21 cellular contexts compared by ENCODE assay signal in the genomic region with DNA sequence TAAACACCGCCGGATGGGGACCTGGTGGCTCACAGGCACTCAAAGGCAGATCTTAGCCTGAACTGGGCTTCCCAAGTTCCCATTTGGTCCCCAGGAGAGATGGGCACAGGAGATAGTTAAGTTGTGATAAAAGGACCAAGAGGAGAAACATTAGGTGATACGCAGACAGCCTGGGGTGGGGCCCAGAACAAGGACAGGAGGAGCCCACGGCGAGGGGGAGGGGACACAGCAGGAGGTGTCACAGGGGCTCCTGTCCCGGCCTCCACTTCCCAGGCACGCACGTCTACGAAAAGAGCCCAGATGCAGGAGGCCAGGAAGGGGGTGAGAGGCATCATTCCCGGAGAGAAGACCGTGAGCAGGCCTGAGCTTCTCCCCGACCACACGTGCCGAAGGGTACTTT. TPM values are rescaled to one million over a fixed set of nuclear protein-coding genes. Genes with fewer than 3 reads are reported as not detected.
DNase-seq lines count a peak whose midpoint lies in the region; ATAC-seq and TF ChIP-seq lines count a peak whose summit lies in the region.
"Had no signal": no experiment of that assay in that cellular context is flagged by ENCODE, and none has a peak within 500 bp of the region (broad histone marks: within the 10 kb centered on the region; RNA-seq: fewer than 3 reads in every experiment).

No MANE protein-coding gene starts in this region.

- peaks cover 18% of the 10 kb centered on the region for H3K27me3 Mint-ChIP-seq in activated naive CD4-positive, alpha-beta T cell treated with anti-CD3 and anti-CD28 coated beads, Interleukin-2, amount 10 ng/mL, durations not matched to agents 7 days and 5 days
- H3K27me3 Mint-ChIP-seq in WTC11 (ENCODE audit: low read depth) (no peaks in the 10 kb centered on the region), mesothelial cell of epicardium (ENCODE audit: low read depth) (no peaks in the 10 kb centered on the region)

- H3K9me3 Mint-ChIP-seq in activated naive CD4-positive, alpha-beta T cell treated with anti-CD3 and anti-CD28 coated beads, Interleukin-2, amount 10 ng/mL, durations not matched to agents 7 days and 5 days: no peaks in the 10 kb centered on the region
- H3K9me3 Mint-ChIP-seq in WTC11: no peaks in the 10 kb centered on the region
- no peaks in the 10 kb centered on the region for H3K9me3 Mint-ChIP-seq in mesothelial cell of epicardium

- TF ChIP-seq CTCF in WTC11 (IDR thresholded peaks at IDR 0.05) (no peak), mesothelial cell of epicardium (IDR thresholded peaks at IDR 0.05; ENCODE audit: unreplicated experiment) (no peak), spleen (IDR thresholded peaks at IDR 0.05 in 8 of 11, conservative IDR thresholded peaks at IDR 0.05 in 3 of 11) (no peak)

- H3K9me3 ChIP-seq in spleen (no peaks in the 10 kb centered on the region), HAP-1 (no peaks in the 10 kb centered on the region)
- H3K9me3 ChIP-seq: gastroesophageal sphincter, left ventricle myocardium inferior, SK-N-SH had no signal

- intact Hi-C loops in spleen (cut with DNase I; ENCODE audit: low total_unique reads): no loop called here

- peaks cover 10% of the 10 kb centered on the region for H3K4me1 Mint-ChIP-seq in activated naive CD4-positive, alpha-beta T cell treated with anti-CD3 and anti-CD28 coated beads, Interleukin-2, amount 10 ng/mL, durations not matched to agents 7 days and 5 days
- H3K4me1 Mint-ChIP-seq in WTC11 (peaks cover 17% of the 10 kb centered on the region), mesothelial cell of epicardium (peaks cover 15% of the 10 kb centered on the region)

- DNase-seq in activated naive CD4-positive, alpha-beta T cell treated with anti-CD3 and anti-CD28 coated beads, Interleukin-2, amount 10 ng/mL, durations not matched to agents 7 days and 5 days: no peak
- no peak for DNase-seq in activated naive CD4-positive, alpha-beta T cell treated with anti-CD3 and anti-CD28 coated beads, Interleukin-2, amount 50 U/mL, for 16 hours
- DNase-seq in WTC11 (ENCODE audit: low spot score) (no peak), mesothelial cell of epicardium (ENCODE audit: low spot score in 2 of 2, unreplicated experiment in 2 of 2) (peak in 1 of 2 experiments; percentile 27), spleen (peak; percentile 53), NOMO-1 treated with DMSO at 0.1 percent for 48 hours (lab: John Stamatoyannopoulos, UW; ENCODE audit: unreplicated experiment) (no peak), HAP-1 (ENCODE audit: low spot score in 2 of 2) (no peak)
- DNase-seq: ACHN; activated effector memory CD4-positive, alpha-beta T cell treated with anti-CD3 and anti-CD28 coated beads, Interleukin-2, amount 50 U/mL, for 16 hours; anterior cingulate cortex; C1 segment of cervical spinal cord; HCEC 1CT; hypothalamus; left ventricle myocardium inferior; NCI-H1092; NCI-H187; SK-N-SH; small intestine; T-helper 2 cell had no signal

- CTCF ChIA-PET in activated naive CD4-positive, alpha-beta T cell treated with anti-CD3 and anti-CD28 coated beads, Interleukin-2, amount 10 ng/mL, durations not matched to agents 7 days and 5 days (lab: Charles Lee): no interaction called here
- CTCF ChIA-PET in WTC11 (lab: Charles Lee): interaction anchor here (0.6 to 1.3 kb wide), 2 partner anchors 44 to 85 kb away, joined by 3 to 4 read pairs; no protein-coding TSS in a partner anchor

- ATAC-seq in WTC11: no peak
- no peak for ATAC-seq in HG03139 (IDR thresholded peaks at IDR 0.05; ENCODE audit: unreplicated experiment)
- ATAC-seq: gastroesophageal sphincter had no signal

- H3K27me3 ChIP-seq in spleen (replicated peaks in 1 of 7) (peaks cover 0 to 18% (median 0%) of the 10 kb centered on the region in 7 donors), HAP-1 (ENCODE audit: low read depth) (no peaks in the 10 kb centered on the region)
- H3K27me3 ChIP-seq: gastroesophageal sphincter had no signal

- H3K36me3 ChIP-seq in spleen: peaks cover 0 to 4% (median 0%) of the 10 kb centered on the region in 6 donors
- H3K36me3 ChIP-seq in HAP-1 (replicated peaks): no peaks in the 10 kb centered on the region
- H3K36me3 ChIP-seq: gastroesophageal sphincter, left ventricle myocardium inferior had no signal

- peak overlapping the region; percentile 22 for H3K4me3 Mint-ChIP-seq in activated naive CD4-positive, alpha-beta T cell treated with anti-CD3 and anti-CD28 coated beads, Interleukin-2, amount 10 ng/mL, durations not matched to agents 7 days and 5 days
- H3K4me3 Mint-ChIP-seq in WTC11: no peak overlapping the region
- H3K4me3 Mint-ChIP-seq in mesothelial cell of epicardium: peak overlapping the region; percentile 49

- peak overlapping the region in 2 of 8 donors; percentile 16 to 33 for H3K27ac ChIP-seq in spleen
- H3K27ac ChIP-seq: left ventricle myocardium inferior had no signal

- peaks cover 0 to 40% (median 4%) of the 10 kb centered on the region in 6 donors for H3K4me1 ChIP-seq in spleen
- H3K4me1 ChIP-seq in HAP-1: no peaks in the 10 kb centered on the region

- in situ Hi-C loops in HAP-1 (cut with MboI; ENCODE audit: low sequenced_read_pairs): no loop called here

- H3K36me3 Mint-ChIP-seq in activated naive CD4-positive, alpha-beta T cell treated with anti-CD3 and anti-CD28 coated beads, Interleukin-2, amount 10 ng/mL, durations not matched to agents 7 days and 5 days: peaks cover 15% of the 10 kb centered on the region
- peaks cover 7% of the 10 kb centered on the region for H3K36me3 Mint-ChIP-seq in WTC11
- H3K36me3 Mint-ChIP-seq in mesothelial cell of epicardium: peaks cover 23% of the 10 kb centered on the region

- WGBS in spleen, 5 donors: 80 to 90% (median 87%) methylated on average over 14 of the region's 14 CpGs

- no peak overlapping the region for H3K27ac Mint-ChIP-seq in activated naive CD4-positive, alpha-beta T cell treated with anti-CD3 and anti-CD28 coated beads, Interleukin-2, amount 10 ng/mL, durations not matched to agents 7 days and 5 days
- H3K27ac Mint-ChIP-seq in WTC11 (peak overlapping the region; percentile 74), mesothelial cell of epicardium (no peak overlapping the region)

- H3K4me3 ChIP-seq in spleen (peak overlapping the region in 4 of 8 donors; percentile 3 to 74 (median 36)), HAP-1 (no peak overlapping the region)

- POLR2A ChIA-PET in WTC11 (lab: Charles Lee): interaction anchor here (0.7 kb wide), 2 partner anchors 30 to 49 kb away, joined by 5 to 7 read pairs; no protein-coding TSS in a partner anchor

- no peak for TF ChIP-seq POLR2A in spleen (IDR thresholded peaks at IDR 0.05)

TF ChIP-seq in WTC11, 78 proteins besides CTCF, POLR2A, EP300 and RAD21 (continues in another document):
- TF ChIP-seq ZBTB21 (CRISPR knock-in tag; IDR thresholded peaks at IDR 0.05; ENCODE audit: borderline replicate concordance): no peak
- no peak for TF ChIP-seq ZNF423 (CRISPR knock-in tag; IDR thresholded peaks at IDR 0.05)
- TF ChIP-seq, protein P1, sequence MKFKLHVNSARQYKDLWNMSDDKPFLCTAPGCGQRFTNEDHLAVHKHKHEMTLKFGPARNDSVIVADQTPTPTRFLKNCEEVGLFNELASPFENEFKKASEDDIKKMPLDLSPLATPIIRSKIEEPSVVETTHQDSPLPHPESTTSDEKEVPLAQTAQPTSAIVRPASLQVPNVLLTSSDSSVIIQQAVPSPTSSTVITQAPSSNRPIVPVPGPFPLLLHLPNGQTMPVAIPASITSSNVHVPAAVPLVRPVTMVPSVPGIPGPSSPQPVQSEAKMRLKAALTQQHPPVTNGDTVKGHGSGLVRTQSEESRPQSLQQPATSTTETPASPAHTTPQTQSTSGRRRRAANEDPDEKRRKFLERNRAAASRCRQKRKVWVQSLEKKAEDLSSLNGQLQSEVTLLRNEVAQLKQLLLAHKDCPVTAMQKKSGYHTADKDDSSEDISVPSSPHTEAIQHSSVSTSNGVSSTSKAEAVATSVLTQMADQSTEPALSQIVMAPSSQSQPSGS (CRISPR knock-in tag; IDR thresholded peaks at IDR 0.05; ENCODE audit: borderline replicate concordance, low read depth): no peak
- TF ChIP-seq JUN (CRISPR knock-in tag; IDR thresholded peaks at IDR 0.05): no peak
- no peak for TF ChIP-seq TEAD4 (CRISPR knock-in tag; IDR thresholded peaks at IDR 0.05)
- TF ChIP-seq AFF4 (CRISPR knock-in tag; IDR thresholded peaks at IDR 0.05; ENCODE audit: borderline replicate concordance): no peak
- TF ChIP-seq GTF2I (CRISPR knock-in tag; conservative IDR thresholded peaks at IDR 0.05): no peak

RNA-seq across cellular contexts. Expression of gene DNAAF5, which starts 16.3 kb away (rescaled TPM):
- total RNA-seq in WTC11 (2021): 55.5 to 62.2 TPM (median 56.0 TPM) in 3 replicates
- total RNA-seq in mesothelial cell of epicardium: 33.9 to 39.0 TPM (median 36.9 TPM) in 3 replicates
- total RNA-seq in spleen: 10 to 100 TPM; 13.7 to 22.4 (median 21.2) TPM
- polyA plus RNA-seq in spleen: 1 to 10 TPM; 7.5 to 8.4 (median 7.7) TPM

RNA-seq across cellular contexts. Expression of gene PRKAR1B, which starts 16.9 kb away (rescaled TPM):
- total RNA-seq in WTC11 (2021) (40.8 to 44.1 TPM (median 43.6 TPM) in 3 replicates), mesothelial cell of epicardium (48.0 to 53.7 TPM (median 50.6 TPM) in 3 replicates), spleen (10 to 100 TPM; 20.8 to 39.5 (median 23.8) TPM)
- polyA plus RNA-seq in spleen: 10 to 100 TPM in 2 of 3 donors, 1 to 10 TPM in 1; 9.9 to 30.2 (median 13.9) TPM
